8 cellular contexts compared by ENCODE assay signal in genomic region chr18:48951448-48952286, GRCh38. TPM values are rescaled to one million over a fixed set of nuclear protein-coding genes. Genes with fewer than 3 reads are reported as not detected.
A peak's percentile ranks its signal among the peaks of the same experiment; 100 is the strongest.
DNase-seq lines count a peak whose midpoint lies in the region; ATAC-seq, FAIRE-seq and TF ChIP-seq lines count a peak whose summit lies in the region.

No MANE protein-coding gene starts in this region.

- peak overlapping the region; percentile 93 for H2AFZ ChIP-seq in SU-DHL-6 (ENCODE audit: low read depth, low read length, severe bottlenecking)

- peaks cover 20% of the 10 kb centered on the region for H3F3A ChIP-seq in SU-DHL-6 (ENCODE audit: insufficient read depth)

- H4K20me1 ChIP-seq in SU-DHL-6 (ENCODE audit: low read depth, low read length), result peaks cover 9% of the 10 kb centered on the region; the same call in 1 of the 2 replicates

- ATAC-seq in HG02571 (IDR thresholded peaks at IDR 0.05; ENCODE audit: unreplicated experiment), result peak; percentile 37

- DNase-seq in GM12864 (ENCODE audit: low read depth), result no peak
- DNase-seq in NCI-H1092 treated with DMSO at 0.1 percent for 48 hours (lab: John Stamatoyannopoulos, UW), result peak; percentile 94
- peak; percentile 96 for DNase-seq in adipocyte (ENCODE audit: low read depth)
- peak; percentile 92 for DNase-seq in cardiac septum (ENCODE audit: low spot score)
- peak; percentile 86 for DNase-seq in pons (ENCODE audit: low spot score)
- peak; percentile 85 for DNase-seq in urothelium cell line (ENCODE audit: low spot score)

- H3K4me1 ChIP-seq in adipocyte (ENCODE audit: control insufficient read depth, insufficient read depth, low read length), result peaks cover 38% of the 10 kb centered on the region

- 0 out of 2 replicates have a peak, but pooled peaks cover 5% of the 10 kb centered on the region for H3K36me3 ChIP-seq in SU-DHL-6 (ENCODE audit: low read length)
- no peaks in the 10 kb centered on the region for H3K36me3 ChIP-seq in adipocyte (ENCODE audit: control insufficient read depth, insufficient read depth, low read length, severe bottlenecking)

- H3K9ac ChIP-seq in SU-DHL-6 (ENCODE audit: low read length) (peak overlapping the region; percentile 75), adipocyte (ENCODE audit: low read length) (peak overlapping the region; percentile 91)

- intact Hi-C loops in cardiac septum (cut with DNase I), result loop anchor here (1.0 to 10.0 kb wide), 4 partner anchors 170 to 861 kb away; partner anchors contain the start of gene ACAA2

- H3K4me2 ChIP-seq in SU-DHL-6 (ENCODE audit: low read depth, low read length, poor library complexity, severe bottlenecking), result peak overlapping the region; percentile 91

- H3K4me3 ChIP-seq in GM12864 (ENCODE audit: low read depth, low read length) (peak overlapping the region; percentile 73), SU-DHL-6 (ENCODE audit: insufficient read depth, low read length, poor library complexity, severe bottlenecking) (peak overlapping the region; percentile 67), adipocyte (ENCODE audit: low read length) (peak overlapping the region; percentile 91)

- peak overlapping the region; percentile 86 for H3K27ac ChIP-seq in SU-DHL-6 (ENCODE audit: low read depth, low read length)

- no peaks in the 10 kb centered on the region for H3K9me2 ChIP-seq in SU-DHL-6 (replicated peaks; ENCODE audit: insufficient read depth, low read length)

- H3K9me3 ChIP-seq in SU-DHL-6 (ENCODE audit: insufficient read depth, low read length) (no peaks in the 10 kb centered on the region), adipocyte (ENCODE audit: control insufficient read depth, low read length) (no peaks in the 10 kb centered on the region)

- 0 out of 2 replicates have a peak, but pooled peaks cover 5% of the 10 kb centered on the region for H3K79me2 ChIP-seq in SU-DHL-6 (ENCODE audit: insufficient read depth, low read length)

- no peak for FAIRE-seq in urothelium cell line (lab: Jason Lieb, UNC)

- no peaks in the 10 kb centered on the region for H3K27me3 ChIP-seq in SU-DHL-6 (ENCODE audit: low read length)
- no peaks in the 10 kb centered on the region for H3K27me3 ChIP-seq in adipocyte (replicated peaks; ENCODE audit: control insufficient read depth, insufficient read depth, low read length)

- TF ChIP-seq CTCF in GM12864 (IDR thresholded peaks at IDR 0.05; ENCODE audit: low read depth, low read length, missing control alignments), result no peak
- no peak for TF ChIP-seq CTCF in SU-DHL-6 (IDR thresholded peaks at IDR 0.05; ENCODE audit: insufficient read depth, low read length, poor library complexity, severe bottlenecking)

RNA-seq across cellular contexts. Expression of gene SMAD7, which starts 0.9 kb away (rescaled TPM):
- total RNA-seq in cardiac septum, result 42.4 TPM
